Comparison of ENCODE assay signal across 19 cellular contexts in genomic region chr13:57666131-57666530, GRCh38. TPM values are rescaled to one million over a fixed set of nuclear protein-coding genes. Genes with fewer than 3 reads are reported as not detected.
DNase-seq lines count a peak whose midpoint lies in the region; ATAC-seq, FAIRE-seq and TF ChIP-seq lines count a peak whose summit lies in the region.
"Had no signal": no experiment of that assay in that cellular context is flagged by ENCODE, and none has a peak within 500 bp of the region (broad histone marks: within the 10 kb centered on the region; RNA-seq: fewer than 3 reads in every experiment).

No MANE protein-coding gene starts in this region.

- H3K27ac ChIP-seq in A549 = no peak overlapping the region
- H3K27ac ChIP-seq in SU-DHL-6 (ENCODE audit: low read depth, low read length) = no peak overlapping the region
- no peak overlapping the region for H3K27ac ChIP-seq in trophoblast cell (ENCODE audit: low read depth, low read length)
- H3K27ac ChIP-seq: C4-2B, SJSA1 had no signal

- CTCF ChIA-PET in A549 (lab: Yijun Ruan, JAX) (no interaction called here), MCF 10A (lab: Yijun Ruan, JAX) (no interaction called here)

- H3K27me3 Mint-ChIP-seq in MCF 10A (ENCODE audit: insufficient read depth, unreplicated experiment) = peaks cover 70% of the 10 kb centered on the region
- H3K27me3 Mint-ChIP-seq: CD8-positive, alpha-beta memory T cell had no signal

- H4K12ac ChIP-seq in trophoblast cell (ENCODE audit: low read depth, low read length) = no peak overlapping the region

- H2BK12ac ChIP-seq in trophoblast cell (ENCODE audit: low read length) = no peak overlapping the region

- POLR2A ChIA-PET in A549 (lab: Yijun Ruan, JAX) (no interaction called here), MCF 10A (lab: Yijun Ruan, JAX) (no interaction called here)

- H4K20me1 ChIP-seq in SU-DHL-6 (ENCODE audit: low read depth, low read length) = no peaks in the 10 kb centered on the region

- H3K4me2 ChIP-seq in A549 (no peak overlapping the region), SU-DHL-6 (ENCODE audit: low read depth, low read length, poor library complexity, severe bottlenecking) (peak overlapping the region; percentile 9), trophoblast cell (ENCODE audit: low read length) (no peak overlapping the region)

- H2AK5ac ChIP-seq in trophoblast cell (ENCODE audit: low read length) = no peak overlapping the region

- no peak overlapping the region for H3K23ac ChIP-seq in trophoblast cell (ENCODE audit: low read length)

- H3K27ac Mint-ChIP-seq in MCF 10A (ENCODE audit: low read depth, unreplicated experiment) = no peak overlapping the region
- H3K27ac Mint-ChIP-seq: CD8-positive, alpha-beta memory T cell had no signal

- H3K79me1 ChIP-seq in trophoblast cell (ENCODE audit: low read length) = no peaks in the 10 kb centered on the region

- TF ChIP-seq RAD21 in A549 (conservative IDR thresholded peaks at IDR 0.05 in 1 of 2, IDR thresholded peaks at IDR 0.05 in 1 of 2) = no peak

- H3K9me3 ChIP-seq in A549 (no peaks in the 10 kb centered on the region), SU-DHL-6 (ENCODE audit: insufficient read depth, low read length) (no peaks in the 10 kb centered on the region), trophoblast cell (ENCODE audit: insufficient read depth, low read depth, low read length) (no peaks in the 10 kb centered on the region)
- H3K9me3 ChIP-seq: SJSA1 had no signal

- DNase-seq in A549 (ENCODE audit: low read depth in 1 of 2, low spot score in 1 of 2) (no peak), NCI-H1417 treated with DMSO at 0.1 percent for 48 hours (lab: John Stamatoyannopoulos, UW) (peak; percentile 64), frontal cortex (ENCODE audit: low spot score in 2 of 2) (no peak), MCF 10A (ENCODE audit: unreplicated experiment) (no peak), NCI-H2196 (lab: John Stamatoyannopoulos, UW; ENCODE audit: unreplicated experiment) (no peak), trophoblast cell (no peak), putamen (ENCODE audit: low spot score) (no peak)
- DNase-seq: CD8-positive, alpha-beta memory T cell; DMS53; GDM1; H7; KG1; NCI-H1092 treated with DMSO at 0.1 percent for 48 hours; NCI-H510A had no signal

- no peak overlapping the region for H3K14ac ChIP-seq in trophoblast cell (ENCODE audit: low read length)

- no peaks in the 10 kb centered on the region for H3K79me2 ChIP-seq in SU-DHL-6 (ENCODE audit: insufficient read depth, low read length)
- no peaks in the 10 kb centered on the region for H3K79me2 ChIP-seq in trophoblast cell (ENCODE audit: control insufficient read depth, insufficient read depth, low read length, poor library complexity)

- no peaks in the 10 kb centered on the region for H3K9me2 ChIP-seq in SU-DHL-6 (replicated peaks; ENCODE audit: insufficient read depth, low read length)

- 21% methylated on average over 3 of the region's 3 CpGs for WGBS in A549 (ENCODE audit: missing lambda C conversion rate)
- WGBS in trophoblast cell (ENCODE audit: extremely low coverage, insufficient coverage, insufficient read length) = no CpG with 5 or more reads among the region's 3 CpGs

- no peak overlapping the region for H3K4ac ChIP-seq in trophoblast cell (ENCODE audit: low read depth, low read length)

- FAIRE-seq in A549 (lab: Jason Lieb, UNC) (no peak), frontal cortex (lab: Jason Lieb, UNC) (peak; percentile 10)
- FAIRE-seq: D721Med had no signal

- intact Hi-C loops in MCF 10A (cut with micrococcal nuclease) = no loop called here

- H3F3A ChIP-seq in SU-DHL-6 (ENCODE audit: insufficient read depth) = no peaks in the 10 kb centered on the region

- H3K4me1 ChIP-seq in A549 = no peaks in the 10 kb centered on the region
- no peaks in the 10 kb centered on the region for H3K4me1 ChIP-seq in trophoblast cell (ENCODE audit: control insufficient read depth in 1 of 2, insufficient read depth in 2 of 2, low read length in 2 of 2)
- H3K4me1 ChIP-seq: SJSA1 had no signal

- H2BK120ac ChIP-seq in trophoblast cell (ENCODE audit: insufficient read depth, low read length, poor library complexity) = no peak overlapping the region

- TF ChIP-seq CTCF in A549 (IDR thresholded peaks at IDR 0.05) (no peak), SU-DHL-6 (IDR thresholded peaks at IDR 0.05; ENCODE audit: insufficient read depth, low read length, poor library complexity, severe bottlenecking) (no peak), MCF 10A (IDR thresholded peaks at IDR 0.05; ENCODE audit: unreplicated experiment) (no peak)

- no peaks in the 10 kb centered on the region for H3K4me1 Mint-ChIP-seq in MCF 10A (ENCODE audit: insufficient read depth, unreplicated experiment)
- H3K4me1 Mint-ChIP-seq: CD8-positive, alpha-beta memory T cell had no signal

- no peak overlapping the region for H4K91ac ChIP-seq in trophoblast cell (ENCODE audit: low read depth, low read length)

- H3K36me3 ChIP-seq in SU-DHL-6 (ENCODE audit: low read length) = 0 out of 2 replicates have a peak, but pooled peaks cover 3% of the 10 kb centered on the region
- no peaks in the 10 kb centered on the region for H3K36me3 ChIP-seq in trophoblast cell (ENCODE audit: control insufficient read depth in 1 of 2, insufficient read depth in 2 of 2, low read length in 2 of 2)
- H3K36me3 ChIP-seq: SJSA1 had no signal

- no TSS peak for BruUV-seq in MCF 10A (replicated peaks; lab: Mats Ljungman, UMichigan)

- H3K9me3 Mint-ChIP-seq in MCF 10A (ENCODE audit: unreplicated experiment) = no peaks in the 10 kb centered on the region

- H3K18ac ChIP-seq in trophoblast cell (ENCODE audit: low read length) = no peak overlapping the region

- H4K8ac ChIP-seq in trophoblast cell (ENCODE audit: low read depth, low read length) = no peak overlapping the region

- H3K27me3 ChIP-seq in SU-DHL-6 (ENCODE audit: low read length) (no peaks in the 10 kb centered on the region), trophoblast cell (ENCODE audit: insufficient read depth, low read length) (no peaks in the 10 kb centered on the region)
- H3K27me3 ChIP-seq: SJSA1 had no signal

- no peak for TF ChIP-seq EP300 in A549 (IDR thresholded peaks at IDR 0.05)

- H2AFZ ChIP-seq in SU-DHL-6 (ENCODE audit: low read depth, low read length, severe bottlenecking) (peak overlapping the region; percentile 55), trophoblast cell (ENCODE audit: insufficient read depth, low read length, poor library complexity) (no peak overlapping the region)

- no peak overlapping the region for H3K4me3 ChIP-seq in A549
- H3K4me3 ChIP-seq in SU-DHL-6 (ENCODE audit: insufficient read depth, low read length, poor library complexity, severe bottlenecking) = no peak overlapping the region
- no peak overlapping the region for H3K4me3 ChIP-seq in trophoblast cell (ENCODE audit: low read depth, low read length)
- H3K4me3 ChIP-seq: SJSA1 had no signal

- H3K9ac ChIP-seq in SU-DHL-6 (ENCODE audit: low read length) (no peak overlapping the region), trophoblast cell (ENCODE audit: low read length) (no peak overlapping the region)

- ATAC-seq in A549 = no peak
- ATAC-seq: Right ventricle myocardium inferior had no signal

- TF ChIP-seq POLR2A in A549 (IDR thresholded peaks at IDR 0.05; ENCODE audit: low read length) = no peak

- no peaks in the 10 kb centered on the region for H3K36me3 Mint-ChIP-seq in MCF 10A (ENCODE audit: insufficient read depth, unreplicated experiment)
- H3K36me3 Mint-ChIP-seq: CD8-positive, alpha-beta memory T cell had no signal

- H2BK5ac ChIP-seq in trophoblast cell (ENCODE audit: low read depth, low read length, poor library complexity) = no peak overlapping the region

- no peak overlapping the region for H3K4me3 Mint-ChIP-seq in MCF 10A (ENCODE audit: unreplicated experiment)
- H3K4me3 Mint-ChIP-seq: CD8-positive, alpha-beta memory T cell had no signal

TF ChIP-seq in A549, 52 proteins besides CTCF, POLR2A, EP300 and RAD21:
- TF ChIP-seq ZC3H11A (IDR thresholded peaks at IDR 0.05) (no peak), MAFK (IDR thresholded peaks at IDR 0.05; ENCODE audit: partially characterized antibody) (peak; percentile 31), HOXA7 (CRISPR knock-in tag; IDR thresholded peaks at IDR 0.05) (no peak), ATOH8 (CRISPR knock-in tag; IDR thresholded peaks at IDR 0.05; ENCODE audit: low read depth) (no peak)

RNA-seq across cellular contexts. Expression of gene PCDH17, which starts 34.6 kb away (rescaled TPM):
- 0.17 and 0.27 TPM in 2 replicates for polyA plus RNA-seq in A549 (2011; rRNA removed)
- 0.22 and 0.26 TPM in 2 replicates for polyA plus RNA-seq in A549 (2012; cell fraction: cytosol; rRNA removed)
- polyA plus RNA-seq in A549 (2012; cell fraction: nucleus; rRNA removed) = 0.21 and 0.25 TPM in 2 replicates
- polyA plus RNA-seq in A549 (2017; fragmentation: RNase III; extraction: RNeasy Plus Mini Kit Qiagen cat#74134 plus additional on column Dnase treatment) = 0.01 TPM in 1 of 3 replicates, not detected in the others
- 0.29 and 0.68 TPM in 2 replicates for polyA minus RNA-seq in A549 (2011; rRNA and poly(A)+ RNA removed)
- 94.2 TPM for total RNA-seq in frontal cortex
- not detected in 2 replicates for total RNA-seq in MCF 10A (2022)
- 0.93 TPM in 2 replicates for polyA plus RNA-seq in trophoblast cell (2013)
- total RNA-seq: CD8-positive, alpha-beta memory T cell; SJSA1 had no signal
- polyA plus RNA-seq: CD8-positive, alpha-beta memory T cell had no signal

Comparison
In these comparisons a context has a peak if more than half of its experiments do, and no peak if none do; other contexts are left out.
1. RNA of gene PCDH17, which starts 34.6 kb away (total RNA-seq): 94.2 TPM in frontal cortex (single experiment); not detected in MCF 10A; every median in the first group is over 10 times any median in the second.